ENCODE assay signal across 8 cellular contexts in the genomic region with DNA sequence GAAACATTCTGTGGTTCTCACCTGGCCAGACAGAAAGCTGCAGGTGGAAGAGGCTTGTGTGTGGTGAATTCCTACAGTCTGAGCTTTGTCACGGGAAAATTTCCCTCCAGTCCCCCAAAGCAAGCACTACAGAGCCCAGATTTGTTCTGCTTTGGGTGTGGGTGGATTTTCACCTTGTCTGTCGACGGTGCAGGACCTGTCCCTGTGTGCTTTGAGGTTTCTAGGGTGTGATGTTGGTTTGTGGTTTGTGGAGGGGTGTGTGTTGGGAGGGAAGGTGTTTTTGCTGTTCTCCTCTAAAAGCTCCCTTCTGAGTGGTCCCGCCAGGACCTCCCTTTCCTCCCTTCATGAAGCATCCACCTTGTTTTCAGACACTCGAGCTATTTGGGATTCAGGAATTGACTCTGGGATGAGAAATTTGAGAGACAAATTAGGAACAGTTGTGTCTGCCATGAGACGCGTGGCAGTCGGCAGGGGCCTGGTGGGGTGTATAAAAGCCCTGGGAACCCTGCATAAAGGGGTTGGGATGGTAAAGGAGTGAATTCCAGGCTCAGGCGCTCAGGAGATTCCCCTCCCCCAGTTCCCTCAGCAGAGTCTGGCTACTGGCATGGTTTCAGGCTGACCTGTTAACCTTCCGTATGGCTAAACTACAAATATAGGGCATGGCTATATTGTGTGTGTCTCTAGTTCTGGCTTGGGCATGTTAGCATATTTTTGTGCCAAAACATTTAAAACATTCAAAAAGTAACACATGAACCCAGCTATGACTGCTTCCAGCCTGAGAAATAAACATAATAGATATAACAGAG.
DNase-seq lines count a peak whose midpoint lies in the region; ATAC-seq, FAIRE-seq and TF ChIP-seq lines count a peak whose summit lies in the region.

No MANE protein-coding gene starts in this region.

- no peaks in the 10 kb centered on the region for H3K27me3 Mint-ChIP-seq in T-helper 17 cell

- CTCF ChIA-PET in endothelial cell of umbilical vein (lab: Charles Lee) = interaction anchor here (1.0 to 9.1 kb wide), 5 partner anchors 10 to 291 kb away, joined by 3 to 73 read pairs (median 6); no protein-coding TSS in a partner anchor

- peak overlapping the region in 1 of 3 experiments; percentile 2 for H3K4me3 ChIP-seq in endothelial cell of umbilical vein (replicated peaks in 1 of 3; ENCODE audit: insufficient read depth in 1 of 3, low read depth in 1 of 3, low read length in 3 of 3)
- H3K4me3 ChIP-seq in HAP-1 = no peak overlapping the region

- no peak for TF ChIP-seq POLR2A in endothelial cell of umbilical vein (IDR thresholded peaks at IDR 0.05; ENCODE audit: low read depth, low read length)

- dilution Hi-C loops in endothelial cell of umbilical vein (cut with MboI; ENCODE audit: extremely low pct_ligation_motif_present, low sequenced_read_pairs) = no loop called here

- POLR2A ChIA-PET in endothelial cell of umbilical vein (lab: Charles Lee) = no interaction called here

- intact Hi-C loops in endothelial cell of umbilical vein (cut with micrococcal nuclease) = loop anchor here (1.0 to 10.0 kb wide), 4 partner anchors 10 to 335 kb away; no protein-coding TSS in a partner anchor

- no TSS peak for BruUV-seq in endothelial cell of umbilical vein (replicated peaks; lab: Mats Ljungman, UMichigan)

- H3K79me2 ChIP-seq in endothelial cell of umbilical vein (ENCODE audit: control insufficient read depth, insufficient read depth, low read length) = peaks cover 3% of the 10 kb centered on the region

- H3K4me3 Mint-ChIP-seq in T-helper 17 cell = peak overlapping the region; percentile 95

- H3K9me3 ChIP-seq in T-helper 17 cell (ENCODE audit: control insufficient read depth, low read length, poor library complexity, severe bottlenecking) = no peaks in the 10 kb centered on the region
- H3K9me3 ChIP-seq in endothelial cell of umbilical vein (replicated peaks; ENCODE audit: control insufficient read depth, insufficient read depth, low read length) = no peaks in the 10 kb centered on the region
- H3K9me3 ChIP-seq in HAP-1 = 0 out of 2 replicates have a peak, but pooled peaks cover 1% of the 10 kb centered on the region

- no peak overlapping the region for H2AFZ ChIP-seq in endothelial cell of umbilical vein (ENCODE audit: low read depth, low read length)

- peak overlapping the region; percentile 89 for H3K27ac ChIP-seq in endothelial cell of umbilical vein (ENCODE audit: insufficient read depth, low read depth, low read length)

- no peaks in the 10 kb centered on the region for H4K20me1 ChIP-seq in endothelial cell of umbilical vein (replicated peaks; ENCODE audit: control insufficient read depth, extremely low read depth, insufficient read depth, low read length)

- peak overlapping the region; percentile 97 for H3K27ac Mint-ChIP-seq in T-helper 17 cell

- in situ Hi-C loops in HAP-1 (cut with MboI; ENCODE audit: low sequenced_read_pairs) = no loop called here

- ATAC-seq in GM21717 (IDR thresholded peaks at IDR 0.05; ENCODE audit: unreplicated experiment) (peak; percentile 38), T-helper 17 cell (peak; percentile 65), GM19351 (IDR thresholded peaks at IDR 0.05; ENCODE audit: unreplicated experiment) (no peak)

- H3K9me1 ChIP-seq in endothelial cell of umbilical vein (replicated peaks; ENCODE audit: control insufficient read depth, extremely low read depth, insufficient read depth, low read length) = no peaks in the 10 kb centered on the region

- H3K4me1 Mint-ChIP-seq in T-helper 17 cell = peaks cover 73% of the 10 kb centered on the region

- H3K36me3 ChIP-seq in endothelial cell of umbilical vein (ENCODE audit: control insufficient read depth in 2 of 2, extremely low read depth in 1 of 2, insufficient read depth in 2 of 2, low read length in 2 of 2) (no peaks in the 10 kb centered on the region), HAP-1 (replicated peaks) (peaks cover 5% of the 10 kb centered on the region; the same call in 1 of the 2 replicates)

- TF ChIP-seq CTCF in endothelial cell of umbilical vein (IDR thresholded peaks at IDR 0.05; ENCODE audit: extremely low read depth in 1 of 2, insufficient read depth in 1 of 2, low read depth in 1 of 2, low read length in 2 of 2) = no peak

- H3K9ac ChIP-seq in endothelial cell of umbilical vein (replicated peaks; ENCODE audit: extremely low read depth, insufficient read depth, low read length) = peak overlapping the region; percentile 73

- peaks cover 33% of the 10 kb centered on the region for H3K4me1 ChIP-seq in endothelial cell of umbilical vein (ENCODE audit: control insufficient read depth, extremely low read depth, insufficient read depth, low read length)
- H3K4me1 ChIP-seq in HAP-1 = no peaks in the 10 kb centered on the region

- DNase-seq in T-helper 17 cell = peak in 1 of 3 donors; percentile 41
- no peak for DNase-seq in endothelial cell of umbilical vein (ENCODE audit: low read depth, low spot score)
- DNase-seq in stimulated activated CD8-positive, alpha-beta memory T cell treated with anti-CD3 and anti-CD28 coated beads, Interleukin-7, amount 100 ng/mL, for 4 hours (ENCODE audit: low read depth in 2 of 2) = peak; percentile 31 to 41
- DNase-seq in NCI-H345 treated with DMSO at 0.1 percent for 48 hours (lab: John Stamatoyannopoulos, UW; ENCODE audit: unreplicated experiment) = no peak
- no peak for DNase-seq in HAP-1 (ENCODE audit: low spot score in 2 of 2)
- DNase-seq in NCI-H524 treated with DMSO at 0.1 percent for 48 hours (lab: John Stamatoyannopoulos, UW) = no peak

- H3K27me3 ChIP-seq in endothelial cell of umbilical vein (ENCODE audit: control insufficient read depth in 2 of 2, insufficient read depth in 2 of 2, low read length in 2 of 2) (no peaks in the 10 kb centered on the region), HAP-1 (ENCODE audit: low read depth) (no peaks in the 10 kb centered on the region)

- H3K36me3 Mint-ChIP-seq in T-helper 17 cell (ENCODE audit: low read depth) = peaks cover 5% of the 10 kb centered on the region

- FAIRE-seq in endothelial cell of umbilical vein (lab: Jason Lieb, UNC) = peak; percentile 60

- peak overlapping the region; percentile 81 for H3K4me2 ChIP-seq in endothelial cell of umbilical vein (ENCODE audit: insufficient read depth, low read length)

TF ChIP-seq in endothelial cell of umbilical vein, 7 proteins besides CTCF, POLR2A, EP300 and RAD21:
- no peak for TF ChIP-seq EZH2 (IDR thresholded peaks at IDR 0.05; ENCODE audit: borderline replicate concordance, low read depth, low read length, severe bottlenecking)
- TF ChIP-seq GATA2 (IDR thresholded peaks at IDR 0.05; ENCODE audit: insufficient read depth, insufficient read length, low read depth, low read length) = no peak
- TF ChIP-seq JUN (IDR thresholded peaks at IDR 0.05; ENCODE audit: borderline replicate concordance, insufficient read depth, insufficient read length, low read depth) = no peak
- TF ChIP-seq POLR2AphosphoS5 (IDR thresholded peaks at IDR 0.05; ENCODE audit: insufficient read depth, low read depth, low read length) = no peak
- TF ChIP-seq MYC (IDR thresholded peaks at IDR 0.05; ENCODE audit: low read depth, low read length) = no peak
- TF ChIP-seq FOS (IDR thresholded peaks at IDR 0.05; ENCODE audit: borderline replicate concordance, insufficient read depth, low read length) = no peak
- TF ChIP-seq, protein P1, sequence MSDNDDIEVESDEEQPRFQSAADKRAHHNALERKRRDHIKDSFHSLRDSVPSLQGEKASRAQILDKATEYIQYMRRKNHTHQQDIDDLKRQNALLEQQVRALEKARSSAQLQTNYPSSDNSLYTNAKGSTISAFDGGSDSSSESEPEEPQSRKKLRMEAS (IDR thresholded peaks at IDR 0.05; ENCODE audit: insufficient read depth, insufficient read length) = no peak
TF ChIP-seq in endothelial cell of umbilical vein: peak in this region for 0.

Comparison
In these comparisons a context has a peak if more than half of its experiments do, and no peak if none do; other contexts are left out.
1. DNase-seq: peak in stimulated activated CD8-positive, alpha-beta memory T cell treated with anti-CD3 and anti-CD28 coated beads, Interleukin-7, amount 100 ng/mL, for 4 hours (2 of 2); none in endothelial cell of umbilical vein (single experiment), NCI-H345 treated with DMSO at 0.1 percent for 48 hours (single experiment), HAP-1 (0 of 2) and NCI-H524 treated with DMSO at 0.1 percent for 48 hours (single experiment).